In the genomic region with DNA sequence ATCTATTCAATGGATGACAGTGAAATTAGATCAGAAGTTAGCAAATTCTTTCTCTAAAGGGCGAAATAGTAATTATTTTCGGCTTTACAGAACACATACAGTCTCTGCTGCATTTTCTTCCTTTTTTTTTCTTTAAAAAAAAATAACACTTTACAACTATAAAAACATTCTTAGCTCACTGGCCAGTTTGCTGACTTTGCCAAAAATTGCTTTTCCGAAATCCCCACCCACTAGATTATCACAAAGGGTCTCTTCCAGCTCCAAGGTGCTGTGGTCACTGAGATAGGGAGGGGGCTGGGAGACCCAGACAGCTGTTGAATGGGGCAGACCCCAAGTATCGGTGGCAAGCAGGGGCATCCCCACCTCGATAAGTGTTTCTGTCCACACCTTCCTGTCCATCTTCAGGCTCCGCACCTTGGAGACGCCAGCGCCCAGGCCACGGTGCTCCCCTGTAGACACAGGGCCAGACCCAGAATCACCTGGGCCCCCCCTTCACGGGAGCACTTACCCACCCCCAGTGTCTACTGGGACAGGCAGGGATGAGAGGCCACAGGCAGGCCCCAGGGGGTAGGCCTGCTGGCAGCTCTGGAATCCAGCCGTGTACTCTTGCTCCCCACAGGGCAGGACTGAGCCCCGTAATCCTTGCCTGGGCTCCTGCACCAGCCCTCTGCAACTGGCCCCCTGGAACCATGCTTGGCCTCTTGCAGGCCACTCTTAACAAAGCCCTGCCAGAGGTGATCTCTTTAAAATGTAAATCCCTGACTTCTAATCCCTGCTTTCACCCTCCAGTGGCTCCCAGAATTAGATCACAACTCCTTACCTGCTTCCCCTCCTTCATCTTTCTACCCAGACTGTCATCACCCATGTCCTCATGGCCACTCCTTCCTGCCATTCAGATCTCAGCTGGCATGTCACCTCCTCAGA, we compare ENCODE assay signal across 15 cellular contexts. TPM values are rescaled to one million over a fixed set of nuclear protein-coding genes. Genes with fewer than 3 reads are reported as not detected.
DNase-seq lines count a peak whose midpoint lies in the region; ATAC-seq and TF ChIP-seq lines count a peak whose summit lies in the region.
"Had no signal": no experiment of that assay in that cellular context is flagged by ENCODE, and none has a peak within 500 bp of the region (broad histone marks: within the 10 kb centered on the region; RNA-seq: fewer than 3 reads in every experiment).

No MANE protein-coding gene starts in this region.

- no peak for DNase-seq in activated CD8-positive, alpha-beta memory T cell treated with anti-CD3 and anti-CD28 coated beads, Interleukin-2, amount 10 ng/mL, durations not matched to agents 7 days and 5 days
- DNase-seq in activated CD8-positive, alpha-beta memory T cell treated with anti-CD3 and anti-CD28 coated beads, Interleukin-2, amount 50 U/mL, for 48 hours, result no peak
- DNase-seq in activated CD4-positive, alpha-beta memory T cell treated with anti-CD3 and anti-CD28 coated beads, Interleukin-2, amount 10 ng/mL, durations not matched to agents 7 days and 5 days, result no peak
- no peak for DNase-seq in transverse colon
- DNase-seq: activated CD4-positive, alpha-beta T cell treated with anti-CD3 and anti-CD28 coated beads for 1 hour; left colon; MV-4-11; NCI-H774; RPMI8226; small intestine; trophoblast cell had no signal

- H3K27ac ChIP-seq in HUES6 (ENCODE audit: low read depth, low read length), result no peak overlapping the region
- H3K27ac ChIP-seq in ectodermal cell (ENCODE audit: insufficient read depth, low read depth, low read length, poor library complexity, severe bottlenecking), result peak overlapping the region; percentile 52
- no peak overlapping the region for H3K27ac ChIP-seq in transverse colon

- POLR2A ChIA-PET in activated CD4-positive, alpha-beta memory T cell treated with anti-CD3 and anti-CD28 coated beads, Interleukin-2, amount 10 ng/mL, durations not matched to agents 7 days and 5 days (lab: Charles Lee), result interaction anchor here (0.8 kb wide), 1 partner anchor 11 kb away, joined by 3 read pairs; no protein-coding TSS in a partner anchor

- peaks cover 10% of the 10 kb centered on the region for H3K36me3 Mint-ChIP-seq in activated CD8-positive, alpha-beta memory T cell treated with anti-CD3 and anti-CD28 coated beads, Interleukin-2, amount 10 ng/mL, durations not matched to agents 7 days and 5 days
- peaks cover 52% of the 10 kb centered on the region for H3K36me3 Mint-ChIP-seq in nephron (ENCODE audit: low read depth)
- H3K36me3 Mint-ChIP-seq in activated CD4-positive, alpha-beta memory T cell treated with anti-CD3 and anti-CD28 coated beads, Interleukin-2, amount 10 ng/mL, durations not matched to agents 7 days and 5 days (ENCODE audit: low read depth), result peaks cover 67% of the 10 kb centered on the region

- H3K36me3 ChIP-seq in HUES6 (ENCODE audit: control insufficient read depth, insufficient read depth, low read length) (peaks cover 43% of the 10 kb centered on the region), ectodermal cell (ENCODE audit: control insufficient read depth, insufficient read depth, low read length) (no peaks in the 10 kb centered on the region), transverse colon (peaks cover 0 to 39% (median 15%) of the 10 kb centered on the region in 4 donors)

- TF ChIP-seq EP300 in transverse colon (IDR thresholded peaks at IDR 0.05; ENCODE audit: low read depth), result no peak

- no peaks in the 10 kb centered on the region for H3K9me3 Mint-ChIP-seq in activated CD8-positive, alpha-beta memory T cell treated with anti-CD3 and anti-CD28 coated beads, Interleukin-2, amount 10 ng/mL, durations not matched to agents 7 days and 5 days (ENCODE audit: low read depth)
- no peaks in the 10 kb centered on the region for H3K9me3 Mint-ChIP-seq in nephron
- no peaks in the 10 kb centered on the region for H3K9me3 Mint-ChIP-seq in activated CD4-positive, alpha-beta memory T cell treated with anti-CD3 and anti-CD28 coated beads, Interleukin-2, amount 10 ng/mL, durations not matched to agents 7 days and 5 days

- H3K27me3 ChIP-seq in HUES6 (ENCODE audit: control insufficient read depth, insufficient read depth, low read length) (no peaks in the 10 kb centered on the region), ectodermal cell (ENCODE audit: control insufficient read depth, insufficient read depth, low read length, poor library complexity, severe bottlenecking) (no peaks in the 10 kb centered on the region), transverse colon (no peaks in the 10 kb centered on the region)

- H3K27ac Mint-ChIP-seq in activated CD8-positive, alpha-beta memory T cell treated with anti-CD3 and anti-CD28 coated beads, Interleukin-2, amount 10 ng/mL, durations not matched to agents 7 days and 5 days, result peak overlapping the region; percentile 27
- peak overlapping the region; percentile 98 to 99 (median 99) for H3K27ac Mint-ChIP-seq in nephron
- no peak overlapping the region for H3K27ac Mint-ChIP-seq in activated CD4-positive, alpha-beta memory T cell treated with anti-CD3 and anti-CD28 coated beads, Interleukin-2, amount 10 ng/mL, durations not matched to agents 7 days and 5 days

- ATAC-seq in activated CD8-positive, alpha-beta memory T cell treated with anti-CD3 and anti-CD28 coated beads, Interleukin-2, amount 10 ng/mL, durations not matched to agents 7 days and 5 days, result no peak
- ATAC-seq in HG02870 (IDR thresholded peaks at IDR 0.05; ENCODE audit: unreplicated experiment), result no peak
- ATAC-seq: left colon had no signal

- no peak for TF ChIP-seq POLR2A in transverse colon (IDR thresholded peaks at IDR 0.05)

- H3K4me1 Mint-ChIP-seq in activated CD8-positive, alpha-beta memory T cell treated with anti-CD3 and anti-CD28 coated beads, Interleukin-2, amount 10 ng/mL, durations not matched to agents 7 days and 5 days, result no peaks in the 10 kb centered on the region
- H3K4me1 Mint-ChIP-seq in nephron, result peaks cover 52% of the 10 kb centered on the region
- no peaks in the 10 kb centered on the region for H3K4me1 Mint-ChIP-seq in activated CD4-positive, alpha-beta memory T cell treated with anti-CD3 and anti-CD28 coated beads, Interleukin-2, amount 10 ng/mL, durations not matched to agents 7 days and 5 days

- peak overlapping the region; percentile 1 for H3K9ac ChIP-seq in HUES6 (ENCODE audit: low read length)

- CTCF ChIA-PET in activated CD8-positive, alpha-beta memory T cell treated with anti-CD3 and anti-CD28 coated beads, Interleukin-2, amount 10 ng/mL, durations not matched to agents 7 days and 5 days (lab: Charles Lee), result no interaction called here
- CTCF ChIA-PET in activated CD4-positive, alpha-beta memory T cell treated with anti-CD3 and anti-CD28 coated beads, Interleukin-2, amount 10 ng/mL, durations not matched to agents 7 days and 5 days (lab: Charles Lee), result interaction anchor here (1.2 to 1.7 kb wide), 2 partner anchors 21 to 22 kb away, joined by 3 read pairs; no protein-coding TSS in a partner anchor

- H3K4me3 ChIP-seq in HUES6 (ENCODE audit: low read depth, low read length) (no peak overlapping the region), ectodermal cell (ENCODE audit: insufficient read depth, low read depth, low read length) (no peak overlapping the region), transverse colon (no peak overlapping the region)

- H3K9me3 ChIP-seq in HUES6 (ENCODE audit: control insufficient read depth, insufficient read depth, low read depth, low read length), result no peaks in the 10 kb centered on the region
- no peaks in the 10 kb centered on the region for H3K9me3 ChIP-seq in ectodermal cell (ENCODE audit: control insufficient read depth, low read length)
- H3K9me3 ChIP-seq in transverse colon, result no peaks in the 10 kb centered on the region

- in situ Hi-C loops in transverse colon (cut with MboI; ENCODE audit: low pct_ligation_motif_present in 1 of 4, low pct_unique_long_range_greater_than_20kb in 1 of 4, low sequenced_read_pairs in 3 of 4), result no loop called here

- H3K4me1 ChIP-seq in HUES6 (ENCODE audit: control insufficient read depth, insufficient read depth, low read length) (peaks cover 43% of the 10 kb centered on the region), ectodermal cell (ENCODE audit: control insufficient read depth, insufficient read depth, low read length) (peaks cover 53% of the 10 kb centered on the region), transverse colon (peaks cover 0 to 9% (median 3%) of the 10 kb centered on the region in 4 donors)

- no peak overlapping the region for H3K4me3 Mint-ChIP-seq in activated CD8-positive, alpha-beta memory T cell treated with anti-CD3 and anti-CD28 coated beads, Interleukin-2, amount 10 ng/mL, durations not matched to agents 7 days and 5 days
- peak overlapping the region in 2 of 3 experiments; percentile 26 to 44 for H3K4me3 Mint-ChIP-seq in nephron
- H3K4me3 Mint-ChIP-seq in activated CD4-positive, alpha-beta memory T cell treated with anti-CD3 and anti-CD28 coated beads, Interleukin-2, amount 10 ng/mL, durations not matched to agents 7 days and 5 days, result no peak overlapping the region

- intact Hi-C loops in transverse colon (cut with DNase I; ENCODE audit: low total_unique reads), result loop anchor here (5.0 kb wide), 1 partner anchor 1138 kb away; a partner anchor contains a TSS

- TF ChIP-seq CTCF in nephron (IDR thresholded peaks at IDR 0.05; ENCODE audit: unreplicated experiment in 3 of 3) (no peak), transverse colon (IDR thresholded peaks at IDR 0.05) (no peak)

- WGBS in ectodermal cell, 2 experiments, result 58 to 67% methylated on average over 12 of the region's 12 CpGs
- WGBS in transverse colon (ENCODE audit: low coverage in 1 of 2), 2 donors, result 88 to 94% methylated on average over 2 to 12 of the region's 12 CpGs

- no peaks in the 10 kb centered on the region for H3K27me3 Mint-ChIP-seq in activated CD8-positive, alpha-beta memory T cell treated with anti-CD3 and anti-CD28 coated beads, Interleukin-2, amount 10 ng/mL, durations not matched to agents 7 days and 5 days
- no peaks in the 10 kb centered on the region for H3K27me3 Mint-ChIP-seq in nephron (ENCODE audit: low read depth)
- H3K27me3 Mint-ChIP-seq in activated CD4-positive, alpha-beta memory T cell treated with anti-CD3 and anti-CD28 coated beads, Interleukin-2, amount 10 ng/mL, durations not matched to agents 7 days and 5 days, result no peaks in the 10 kb centered on the region

RNA-seq across cellular contexts. Expression of a gene that starts 31.5 kb away (rescaled TPM):
- total RNA-seq in activated CD8-positive, alpha-beta memory T cell treated with anti-CD3 and anti-CD28 coated beads, Interleukin-2, amount 10 ng/mL, durations not matched to agents 7 days and 5 days, result under 1 TPM; 0.67 to 0.75 TPM
- polyA plus RNA-seq in ectodermal cell (2013, experiment 1 of 4), result 23.5 TPM
- 31.7 TPM for polyA plus RNA-seq in ectodermal cell (2013, experiment 2 of 4)
- 17.9 TPM for polyA plus RNA-seq in ectodermal cell (2013, experiment 3 of 4)
- 15.1 TPM for polyA plus RNA-seq in ectodermal cell (2013, experiment 4 of 4)
- total RNA-seq in activated CD4-positive, alpha-beta memory T cell treated with anti-CD3 and anti-CD28 coated beads, Interleukin-2, amount 10 ng/mL, durations not matched to agents 7 days and 5 days, result 1 to 10 TPM in 1 of 2 experiments, under 1 TPM in 1; 0.93 to 1.8 TPM
- 10 to 100 TPM in 3 of 4 donors, 1 to 10 TPM in 1; 6.6 to 41.9 (median 17.1) TPM for total RNA-seq in transverse colon

RNA-seq across cellular contexts. Expression of a gene that starts 46.5 kb away (rescaled TPM):
- 100 to 1,000 TPM in 1 of 2 experiments, 10 to 100 TPM in 1; 96.5 to 104 TPM for total RNA-seq in activated CD8-positive, alpha-beta memory T cell treated with anti-CD3 and anti-CD28 coated beads, Interleukin-2, amount 10 ng/mL, durations not matched to agents 7 days and 5 days
- 34.4 TPM for polyA plus RNA-seq in ectodermal cell (2013, experiment 1 of 4)
- 44.5 TPM for polyA plus RNA-seq in ectodermal cell (2013, experiment 2 of 4)
- 25.4 TPM for polyA plus RNA-seq in ectodermal cell (2013, experiment 3 of 4)
- polyA plus RNA-seq in ectodermal cell (2013, experiment 4 of 4), result 32.6 TPM
- 100 to 1,000 TPM; 108 to 109 TPM for total RNA-seq in activated CD4-positive, alpha-beta memory T cell treated with anti-CD3 and anti-CD28 coated beads, Interleukin-2, amount 10 ng/mL, durations not matched to agents 7 days and 5 days
- 100 to 1,000 TPM in 3 of 4 donors, 10 to 100 TPM in 1; 99.4 to 233 (median 108) TPM for total RNA-seq in transverse colon

Comparison
In these comparisons a context has a peak if more than half of its experiments do, and no peak if none do; other contexts are left out.
1. H3K4me3 Mint-ChIP-seq: peak in nephron (2 of 3); none in activated CD8-positive, alpha-beta memory T cell treated with anti-CD3 and anti-CD28 coated beads, Interleukin-2, amount 10 ng/mL, durations not matched to agents 7 days and 5 days (single experiment) and activated CD4-positive, alpha-beta memory T cell treated with anti-CD3 and anti-CD28 coated beads, Interleukin-2, amount 10 ng/mL, durations not matched to agents 7 days and 5 days (single experiment).